In the genomic region with DNA sequence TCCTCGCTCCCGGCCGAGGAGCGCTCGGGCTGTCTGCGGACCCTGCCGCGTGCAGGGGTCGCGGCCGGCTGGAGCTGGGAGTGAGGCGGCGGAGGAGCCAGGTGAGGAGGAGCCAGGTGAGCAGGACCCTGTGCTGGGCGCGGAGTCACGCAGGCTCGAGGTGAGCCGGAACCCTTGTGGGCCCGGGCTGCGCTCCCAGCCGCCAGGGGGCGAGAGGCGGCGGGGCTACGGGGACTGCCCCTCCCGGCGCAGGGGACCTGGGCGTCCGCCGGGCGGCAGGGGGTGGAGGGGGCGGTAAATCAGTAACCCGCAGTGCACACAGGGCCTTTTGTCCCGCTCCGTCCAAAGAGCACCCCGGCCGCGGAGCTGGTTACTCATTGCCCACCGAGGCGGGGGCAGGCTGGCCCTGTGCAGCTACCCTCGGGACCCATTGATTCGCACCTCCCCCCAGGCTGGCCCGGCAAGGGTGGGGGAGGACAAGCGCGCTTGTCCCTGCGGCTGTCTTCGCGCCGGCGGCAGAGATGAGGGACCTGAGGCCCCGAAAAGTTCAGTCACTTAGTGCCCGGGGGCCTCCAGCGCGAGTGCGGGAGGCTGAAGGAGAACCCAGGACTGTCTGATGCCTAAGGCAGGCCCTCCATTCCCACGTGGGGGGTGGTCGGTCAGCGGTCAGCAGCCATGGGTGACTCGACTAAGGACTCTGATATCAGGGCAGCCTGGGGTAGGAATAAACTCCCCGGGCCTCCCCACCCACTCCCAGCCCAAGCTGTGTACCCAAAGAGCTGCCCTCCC, we compare ENCODE assay signal across 9 cellular contexts. TPM values are rescaled to one million over a fixed set of nuclear protein-coding genes. Genes with fewer than 3 reads are reported as not detected.
DNase-seq lines count a peak whose midpoint lies in the region; ATAC-seq and TF ChIP-seq lines count a peak whose summit lies in the region.
"Had no signal": no experiment of that assay in that cellular context is flagged by ENCODE, and none has a peak within 500 bp of the region (broad histone marks: within the 10 kb centered on the region; RNA-seq: fewer than 3 reads in every experiment).

No MANE protein-coding gene starts in this region.

- H3K4me3 ChIP-seq in MM.1S (ENCODE audit: low read length), result peak overlapping the region; percentile 63
- peak overlapping the region; percentile 62 for H3K4me3 ChIP-seq in effector memory CD4-positive, alpha-beta T cell (ENCODE audit: insufficient read depth, low read depth, low read length, poor library complexity, severe bottlenecking)
- H3K4me3 ChIP-seq in naive thymus-derived CD4-positive, alpha-beta T cell (ENCODE audit: low read length), result peak overlapping the region; percentile 30

- H3K4me1 ChIP-seq in ES-I3 (ENCODE audit: insufficient read depth, low read length), result peaks cover 19% of the 10 kb centered on the region
- H3K4me1 ChIP-seq in MM.1S (ENCODE audit: low read length), result peaks cover 5% of the 10 kb centered on the region; the same call in 1 of the 2 replicates
- peaks cover 10% of the 10 kb centered on the region for H3K4me1 ChIP-seq in effector memory CD4-positive, alpha-beta T cell (ENCODE audit: control insufficient read depth, insufficient read depth, low read length, poor library complexity, severe bottlenecking)
- H3K4me1 ChIP-seq in naive thymus-derived CD4-positive, alpha-beta T cell (ENCODE audit: control insufficient read depth in 2 of 2, insufficient read depth in 2 of 2, low read length in 2 of 2), result peaks cover 4 to 6% of the 10 kb centered on the region in 2 donors

- intact Hi-C loops in activated CD4-positive, alpha-beta T cell treated with anti-CD3 and anti-CD28 coated beads, Interleukin-2, amount 10 ng/mL, durations not matched to agents 24 days and 14 days (cut with micrococcal nuclease), result loop anchor here (1.0 kb wide), 1 partner anchor 440 kb away; the partner anchor contains the start of gene TSPAN17
- intact Hi-C loops in naive thymus-derived CD4-positive, alpha-beta T cell (cut with micrococcal nuclease), result loop anchor here (1.0 kb wide), 2 partner anchors 339 to 440 kb away; partner anchors contain the start of genes GRK6 (in 1 of the 2) and TSPAN17 (in 1 of the 2)

- no peaks in the 10 kb centered on the region for H3K9me2 ChIP-seq in MM.1S (replicated peaks; ENCODE audit: insufficient read depth, low read length)

- no peak overlapping the region for H3K27ac Mint-ChIP-seq in activated CD4-positive, alpha-beta T cell treated with anti-CD3 and anti-CD28 coated beads, Interleukin-2, amount 10 ng/mL, durations not matched to agents 24 days and 14 days
- H3K27ac Mint-ChIP-seq in naive thymus-derived CD4-positive, alpha-beta T cell, result no peak overlapping the region

- no peaks in the 10 kb centered on the region for H3K36me3 Mint-ChIP-seq in activated CD4-positive, alpha-beta T cell treated with anti-CD3 and anti-CD28 coated beads, Interleukin-2, amount 10 ng/mL, durations not matched to agents 24 days and 14 days (ENCODE audit: low read depth)
- no peaks in the 10 kb centered on the region for H3K36me3 Mint-ChIP-seq in naive thymus-derived CD4-positive, alpha-beta T cell

- no peaks in the 10 kb centered on the region for H4K20me1 ChIP-seq in MM.1S (ENCODE audit: insufficient read depth, low read length)

- H3K4me3 Mint-ChIP-seq in activated CD4-positive, alpha-beta T cell treated with anti-CD3 and anti-CD28 coated beads, Interleukin-2, amount 10 ng/mL, durations not matched to agents 24 days and 14 days, result peak overlapping the region; percentile 4
- H3K4me3 Mint-ChIP-seq in naive thymus-derived CD4-positive, alpha-beta T cell, result peak overlapping the region in 8 of 10 donors; percentile 5 to 80 (median 35)

- H3K27ac ChIP-seq in MM.1S (ENCODE audit: low read length), result no peak overlapping the region
- no peak overlapping the region for H3K27ac ChIP-seq in effector memory CD4-positive, alpha-beta T cell (ENCODE audit: insufficient read depth, low read length, poor library complexity, severe bottlenecking)
- no peak overlapping the region for H3K27ac ChIP-seq in naive thymus-derived CD4-positive, alpha-beta T cell (ENCODE audit: low read depth, low read length)
- H3K27ac ChIP-seq: epithelial cell of prostate had no signal

- peaks cover 13% of the 10 kb centered on the region for H3F3A ChIP-seq in MM.1S (ENCODE audit: insufficient read depth, low read length)

- peak overlapping the region; percentile 97 for H3K4me2 ChIP-seq in MM.1S (ENCODE audit: low read depth, low read length)

- H3K9ac ChIP-seq in ES-I3 (ENCODE audit: low read depth, low read length), result peak overlapping the region; percentile 59
- H3K9ac ChIP-seq in MM.1S (ENCODE audit: low read length), result peak overlapping the region; percentile 29; the same call in 1 of the 2 replicates

- peak overlapping the region; percentile 84 for H2AFZ ChIP-seq in MM.1S (ENCODE audit: low read length)

- peaks cover 11% of the 10 kb centered on the region; the same call in 1 of the 2 replicates for H3K27me3 ChIP-seq in MM.1S (replicated peaks; ENCODE audit: insufficient read depth, low read length)
- H3K27me3 ChIP-seq in effector memory CD4-positive, alpha-beta T cell (replicated peaks; ENCODE audit: control insufficient read depth, insufficient read depth, low read length, poor library complexity, severe bottlenecking), result no peaks in the 10 kb centered on the region
- H3K27me3 ChIP-seq in naive thymus-derived CD4-positive, alpha-beta T cell (ENCODE audit: control insufficient read depth in 2 of 2, insufficient read depth in 2 of 2, low read length in 2 of 2), result no peaks in the 10 kb centered on the region

- peaks cover 36% of the 10 kb centered on the region for H3K27me3 Mint-ChIP-seq in activated CD4-positive, alpha-beta T cell treated with anti-CD3 and anti-CD28 coated beads, Interleukin-2, amount 10 ng/mL, durations not matched to agents 24 days and 14 days
- H3K27me3 Mint-ChIP-seq in naive thymus-derived CD4-positive, alpha-beta T cell, result peaks cover 0 to 44% (median 8%) of the 10 kb centered on the region in 5 donors

- H3K9me3 Mint-ChIP-seq in activated CD4-positive, alpha-beta T cell treated with anti-CD3 and anti-CD28 coated beads, Interleukin-2, amount 10 ng/mL, durations not matched to agents 24 days and 14 days, result no peaks in the 10 kb centered on the region
- H3K9me3 Mint-ChIP-seq in naive thymus-derived CD4-positive, alpha-beta T cell, result no peaks in the 10 kb centered on the region

- H3K9me3 ChIP-seq in ES-I3 (ENCODE audit: control insufficient read depth, insufficient read depth, low read length) (no peaks in the 10 kb centered on the region), MM.1S (replicated peaks; ENCODE audit: insufficient read depth, low read length) (no peaks in the 10 kb centered on the region)
- no peaks in the 10 kb centered on the region for H3K9me3 ChIP-seq in effector memory CD4-positive, alpha-beta T cell (ENCODE audit: control insufficient read depth, low read length)
- H3K9me3 ChIP-seq in naive thymus-derived CD4-positive, alpha-beta T cell (ENCODE audit: control insufficient read depth in 2 of 3, low read length in 3 of 3), result no peaks in the 10 kb centered on the region

- DNase-seq in MM.1S, result peak; percentile 61
- peak; percentile 90 for DNase-seq in activated CD4-positive, alpha-beta T cell treated with anti-CD3 and anti-CD28 coated beads, Interleukin-2, amount 10 ng/mL, durations not matched to agents 24 days and 14 days
- DNase-seq in effector memory CD4-positive, alpha-beta T cell, result peak; percentile 43 to 58 (median 55)
- peak; percentile 60 to 79 (median 71) for DNase-seq in naive thymus-derived CD4-positive, alpha-beta T cell
- peak; percentile 45 to 86 (median 68) for DNase-seq in stimulated activated naive CD4-positive, alpha-beta T cell (lab: John Stamatoyannopoulos, UW)
- DNase-seq in GF-D8 (lab: John Stamatoyannopoulos, UW), result no peak

- H3K4me1 Mint-ChIP-seq in activated CD4-positive, alpha-beta T cell treated with anti-CD3 and anti-CD28 coated beads, Interleukin-2, amount 10 ng/mL, durations not matched to agents 24 days and 14 days, result peaks cover 7% of the 10 kb centered on the region
- peaks cover 10 to 18% (median 11%) of the 10 kb centered on the region in 7 donors for H3K4me1 Mint-ChIP-seq in naive thymus-derived CD4-positive, alpha-beta T cell

- CTCF ChIA-PET in naive thymus-derived CD4-positive, alpha-beta T cell (lab: Charles Lee), result interaction anchor here (1.0 to 1.6 kb wide), 3 partner anchors 14 to 27 kb away, joined by 3 to 6 read pairs (median 3); no protein-coding TSS in a partner anchor

- POLR2A ChIA-PET in naive thymus-derived CD4-positive, alpha-beta T cell (lab: Charles Lee), result interaction anchor here (1.2 to 1.3 kb wide), 2 partner anchors 15 to 28 kb away, joined by 3 to 4 read pairs; no protein-coding TSS in a partner anchor

- TF ChIP-seq CTCF in MM.1S (IDR thresholded peaks at IDR 0.05; ENCODE audit: low read length), result peak; percentile 68

- ATAC-seq in GM21737 (IDR thresholded peaks at IDR 0.05; ENCODE audit: unreplicated experiment), result peak; percentile 56
- ATAC-seq in naive thymus-derived CD4-positive, alpha-beta T cell, result peak; percentile 86

- no peaks in the 10 kb centered on the region for H3K79me2 ChIP-seq in MM.1S (ENCODE audit: low read length)

- H3K36me3 ChIP-seq in ES-I3 (ENCODE audit: insufficient read depth, low read length), result no peaks in the 10 kb centered on the region
- no peaks in the 10 kb centered on the region for H3K36me3 ChIP-seq in MM.1S (replicated peaks; ENCODE audit: insufficient read depth, low read length)
- no peaks in the 10 kb centered on the region for H3K36me3 ChIP-seq in effector memory CD4-positive, alpha-beta T cell (ENCODE audit: control insufficient read depth, insufficient read depth, low read length)
- no peaks in the 10 kb centered on the region for H3K36me3 ChIP-seq in naive thymus-derived CD4-positive, alpha-beta T cell (ENCODE audit: control insufficient read depth in 2 of 3, insufficient read depth in 3 of 3, low read length in 3 of 3)

RNA-seq across cellular contexts. Expression of gene FGFR4, which starts 0.4 kb away (rescaled TPM):
- total RNA-seq in activated CD4-positive, alpha-beta T cell treated with anti-CD3 and anti-CD28 coated beads, Interleukin-2, amount 10 ng/mL, durations not matched to agents 24 days and 14 days, result 1.6 and 2.4 TPM in 2 replicates
- 1 to 10 TPM; 1.3 to 3.6 (median 3.1) TPM for total RNA-seq in naive thymus-derived CD4-positive, alpha-beta T cell
- under 1 TPM; 0.20 to 0.40 TPM for polyA plus RNA-seq in naive thymus-derived CD4-positive, alpha-beta T cell

RNA-seq across cellular contexts. Expression of gene NSD1, which starts 46.5 kb away (rescaled TPM):
- total RNA-seq in activated CD4-positive, alpha-beta T cell treated with anti-CD3 and anti-CD28 coated beads, Interleukin-2, amount 10 ng/mL, durations not matched to agents 24 days and 14 days, result 103 and 108 TPM in 2 replicates
- total RNA-seq in naive thymus-derived CD4-positive, alpha-beta T cell, result 100 to 1,000 TPM; 105 to 126 (median 117) TPM
- 10 to 100 TPM; 57.0 to 65.4 TPM for polyA plus RNA-seq in naive thymus-derived CD4-positive, alpha-beta T cell
